In genomic region chr6:40989204-40990179, GRCh38 we compare ENCODE assay signal across 1 cellular context.
A peak's percentile ranks its signal among the peaks of the same experiment; 100 is the strongest.
TF ChIP-seq lines count a peak whose summit lies in the region.

No MANE protein-coding gene starts in this region.

TF ChIP-seq in HepG2, 621 proteins besides CTCF, POLR2A, EP300 and RAD21:
- TF ChIP-seq POGK (CRISPR knock-in tag; conservative IDR thresholded peaks at IDR 0.05) (no peak), ARID5B (CRISPR knock-in tag; IDR thresholded peaks at IDR 0.05) (0 out of 2 replicates have a peak, but pooled peaks have one; percentile 9), HNF4A (CRISPR knock-in tag; IDR thresholded peaks at IDR 0.05) (peak; percentile 63)
TF ChIP-seq in HepG2: peak in this region for 2.
